13 cellular contexts compared by ENCODE assay signal in the genomic region with DNA sequence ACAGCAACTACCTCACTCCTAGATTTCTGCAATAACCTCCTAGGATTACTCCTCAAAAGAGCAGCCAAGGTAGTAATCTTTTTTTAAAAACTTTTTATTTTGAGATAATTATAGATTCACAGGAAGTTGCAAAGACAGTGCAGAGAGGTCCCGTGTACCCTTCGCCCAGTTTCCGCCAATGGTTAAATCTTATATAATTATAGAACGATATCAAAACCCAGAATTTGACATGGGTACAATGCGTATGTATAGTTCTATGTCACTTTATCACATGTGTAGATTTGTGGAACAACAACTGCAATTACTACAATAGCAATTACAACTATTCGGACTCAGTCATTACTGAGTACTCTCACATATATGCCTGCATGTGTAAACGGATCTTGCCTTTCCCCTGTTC.
DNase-seq lines count a peak whose midpoint lies in the region; ATAC-seq, FAIRE-seq and TF ChIP-seq lines count a peak whose summit lies in the region.
"Had no signal": no experiment of that assay in that cellular context is flagged by ENCODE, and none has a peak within 500 bp of the region (broad histone marks: within the 10 kb centered on the region; RNA-seq: fewer than 3 reads in every experiment).

No MANE protein-coding gene starts in this region.

- H3K27me3 ChIP-seq in breast epithelium (no peaks in the 10 kb centered on the region), keratinocyte (ENCODE audit: control insufficient read depth, extremely low read depth, insufficient read depth, low read length) (no peaks in the 10 kb centered on the region), tibial nerve (no peaks in the 10 kb centered on the region)

- peak overlapping the region in 1 of 2 donors; percentile 40 for H3K27ac ChIP-seq in breast epithelium
- H3K27ac ChIP-seq in keratinocyte (ENCODE audit: control insufficient read depth, insufficient read depth, low read length) = peak overlapping the region; percentile 51
- H3K27ac ChIP-seq in tibial nerve = peak overlapping the region in 3 of 4 donors; percentile 66 to 78 (median 77)

- in situ Hi-C loops in GM13977 (cut with MboI; ENCODE audit: low pct_unique_long_range_greater_than_20kb, low sequenced_read_pairs, unreplicated experiment) = no loop called here

- H3K9ac ChIP-seq in keratinocyte (ENCODE audit: control insufficient read depth, extremely low read depth, insufficient read depth, low read length) = no peak overlapping the region

- no peaks in the 10 kb centered on the region for H3K9me1 ChIP-seq in keratinocyte (ENCODE audit: control insufficient read depth, extremely low read depth, insufficient read depth, low read length)

- H3K4me1 Mint-ChIP-seq in MCF 10A (ENCODE audit: insufficient read depth, unreplicated experiment) = peaks cover 12% of the 10 kb centered on the region
- H3K4me1 Mint-ChIP-seq in WTC11 = peaks cover 20% of the 10 kb centered on the region

- peak overlapping the region; percentile 44 for H3K4me2 ChIP-seq in keratinocyte (ENCODE audit: control insufficient read depth, extremely low read depth, insufficient read depth, low read depth, low read length)

- H3K27ac Mint-ChIP-seq in MCF 10A (ENCODE audit: low read depth, unreplicated experiment) (peak overlapping the region; percentile 5), WTC11 (peak overlapping the region; percentile 38)

- TF ChIP-seq POLR2A in breast epithelium (IDR thresholded peaks at IDR 0.05) = no peak
- TF ChIP-seq POLR2A in tibial nerve (IDR thresholded peaks at IDR 0.05) = no peak

- H3K36me3 Mint-ChIP-seq in MCF 10A (ENCODE audit: insufficient read depth, unreplicated experiment) = peaks cover 19% of the 10 kb centered on the region
- H3K36me3 Mint-ChIP-seq in WTC11 = peaks cover under 1% of the 10 kb centered on the region

- H4K20me1 ChIP-seq in keratinocyte (ENCODE audit: control insufficient read depth, extremely low read depth, insufficient read depth, low read length) = no peaks in the 10 kb centered on the region

- H3K4me3 Mint-ChIP-seq in MCF 10A (ENCODE audit: unreplicated experiment) (no peak overlapping the region), WTC11 (no peak overlapping the region)
- H3K4me3 Mint-ChIP-seq: neural crest cell had no signal

- dilution Hi-C loops in keratinocyte (cut with MboI; ENCODE audit: extremely low pct_ligation_motif_present, low sequenced_read_pairs) = no loop called here

- POLR2A ChIA-PET in MCF 10A (lab: Yijun Ruan, JAX) = interaction anchor here (0.8 kb wide), 1 partner anchor 52 kb away, joined by 3 read pairs; no protein-coding TSS in a partner anchor
- POLR2A ChIA-PET in WTC11 (lab: Charles Lee) = no interaction called here

- CTCF ChIA-PET in MCF 10A (lab: Yijun Ruan, JAX) = interaction anchor here (1.1 kb wide), 1 partner anchor 174 kb away, joined by 3 read pairs; no protein-coding TSS in a partner anchor
- CTCF ChIA-PET in WTC11 (lab: Charles Lee) = interaction anchor here (0.7 kb wide), 1 partner anchor 167 kb away, joined by 3 read pairs; no protein-coding TSS in a partner anchor

- H3K79me2 ChIP-seq in keratinocyte (ENCODE audit: control insufficient read depth, insufficient read depth, low read length) = no peaks in the 10 kb centered on the region

- TF ChIP-seq CTCF in MCF 10A (IDR thresholded peaks at IDR 0.05; ENCODE audit: unreplicated experiment) (no peak), breast epithelium (IDR thresholded peaks at IDR 0.05) (no peak), WTC11 (IDR thresholded peaks at IDR 0.05) (no peak), keratinocyte (optimal IDR thresholded peaks at IDR 0.05 in 1 of 3, IDR thresholded peaks at IDR 0.05 in 1 of 3, conservative IDR thresholded peaks at IDR 0.05 in 1 of 3; ENCODE audit: extremely low read depth in 1 of 3, insufficient read depth in 2 of 3, low read length in 3 of 3) (no peak), tibial nerve (IDR thresholded peaks at IDR 0.05) (no peak), GM13977 (IDR thresholded peaks at IDR 0.05; ENCODE audit: extremely low read depth, insufficient read depth, missing control alignments) (no peak)

- FAIRE-seq in keratinocyte (lab: Jason Lieb, UNC) = no peak
- FAIRE-seq: GM18507 had no signal

- H3K27me3 Mint-ChIP-seq in MCF 10A (ENCODE audit: insufficient read depth, unreplicated experiment) (no peaks in the 10 kb centered on the region), WTC11 (ENCODE audit: low read depth) (no peaks in the 10 kb centered on the region)

- intact Hi-C loops in MCF 10A (cut with micrococcal nuclease) = no loop called here
- intact Hi-C loops in breast epithelium (cut with DNase I; ENCODE audit: low total_unique reads) = no loop called here

- H3K9me3 ChIP-seq in breast epithelium = no peaks in the 10 kb centered on the region
- H3K9me3 ChIP-seq in keratinocyte (ENCODE audit: control insufficient read depth, low read depth, low read length) = no peaks in the 10 kb centered on the region
- H3K9me3 ChIP-seq in tibial nerve = no peaks in the 10 kb centered on the region

- H2AFZ ChIP-seq in keratinocyte (ENCODE audit: control insufficient read depth, low read length) = no peak overlapping the region

- 85 to 87% methylated on average over 7 of the region's 7 CpGs for WGBS in tibial nerve, 2 donors

- TF ChIP-seq EP300 in tibial nerve (IDR thresholded peaks at IDR 0.05) = no peak

- H3K9me3 Mint-ChIP-seq in MCF 10A (ENCODE audit: unreplicated experiment) (peaks cover 9% of the 10 kb centered on the region), WTC11 (no peaks in the 10 kb centered on the region)

- H3K36me3 ChIP-seq in breast epithelium = no peaks in the 10 kb centered on the region
- H3K36me3 ChIP-seq in keratinocyte (ENCODE audit: control insufficient read depth in 2 of 2, extremely low read depth in 1 of 2, insufficient read depth in 2 of 2, low read length in 2 of 2) = peaks cover 0 to under 1% of the 10 kb centered on the region in 2 experiments
- peaks cover 0 to 5% (median 0%) of the 10 kb centered on the region in 3 donors for H3K36me3 ChIP-seq in tibial nerve

- H3K4me1 ChIP-seq in breast epithelium = no peaks in the 10 kb centered on the region
- peaks cover 30% of the 10 kb centered on the region for H3K4me1 ChIP-seq in keratinocyte (ENCODE audit: control insufficient read depth, extremely low read depth, insufficient read depth, low read length)
- peaks cover 0 to 53% (median 24%) of the 10 kb centered on the region in 4 donors for H3K4me1 ChIP-seq in tibial nerve

- no peak for ATAC-seq in WTC11

- H3K4me3 ChIP-seq in breast epithelium (no peak overlapping the region), keratinocyte (ENCODE audit: control insufficient read depth in 2 of 3, extremely low read depth in 1 of 3, insufficient read depth in 2 of 3, low read depth in 1 of 3, low read length in 3 of 3) (peak overlapping the region in 1 of 3 experiments; percentile 11), tibial nerve (no peak overlapping the region)

- BruUV-seq in MCF 10A (replicated peaks; lab: Mats Ljungman, UMichigan) = no TSS peak

- DNase-seq in MCF 10A (ENCODE audit: unreplicated experiment) (no peak), breast epithelium (ENCODE audit: low spot score in 2 of 2) (no peak), WTC11 (ENCODE audit: low spot score) (no peak), keratinocyte (ENCODE audit: low read depth, low spot score) (no peak), tibial nerve (ENCODE audit: low spot score in 2 of 2) (no peak), SHP77 treated with DMSO at 0.1 percent for 48 hours (lab: John Stamatoyannopoulos, UW) (no peak), NCI-H748 treated with DMSO at 0.1 percent for 48 hours (lab: John Stamatoyannopoulos, UW) (no peak), GM13977 (ENCODE audit: low spot score) (no peak)
- DNase-seq: effector CD8-positive, alpha-beta T cell; glutamatergic neuron; HCEC 1CT had no signal

TF ChIP-seq in WTC11, 78 proteins besides CTCF, POLR2A, EP300 and RAD21:
- TF ChIP-seq EMX1 (CRISPR knock-in tag; IDR thresholded peaks at IDR 0.05) (no peak), JUN (CRISPR knock-in tag; IDR thresholded peaks at IDR 0.05) (no peak), NR2C2 (CRISPR knock-in tag; IDR thresholded peaks at IDR 0.05) (no peak), ATF1 (CRISPR knock-in tag; IDR thresholded peaks at IDR 0.05) (no peak), JAZF1 (CRISPR knock-in tag; IDR thresholded peaks at IDR 0.05) (no peak), GABPB1 (CRISPR knock-in tag; IDR thresholded peaks at IDR 0.05) (no peak), CBFB (CRISPR knock-in tag; IDR thresholded peaks at IDR 0.05; ENCODE audit: low read depth) (no peak), ZBTB21 (CRISPR knock-in tag; IDR thresholded peaks at IDR 0.05; ENCODE audit: borderline replicate concordance) (no peak), NFYB (CRISPR knock-in tag; conservative IDR thresholded peaks at IDR 0.05; ENCODE audit: low read depth) (no peak)
- TF ChIP-seq, protein P1, sequence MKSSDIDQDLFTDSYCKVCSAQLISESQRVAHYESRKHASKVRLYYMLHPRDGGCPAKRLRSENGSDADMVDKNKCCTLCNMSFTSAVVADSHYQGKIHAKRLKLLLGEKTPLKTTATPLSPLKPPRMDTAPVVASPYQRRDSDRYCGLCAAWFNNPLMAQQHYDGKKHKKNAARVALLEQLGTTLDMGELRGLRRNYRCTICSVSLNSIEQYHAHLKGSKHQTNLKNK (CRISPR knock-in tag; IDR thresholded peaks at IDR 0.05) = no peak
- TF ChIP-seq, protein P2, sequence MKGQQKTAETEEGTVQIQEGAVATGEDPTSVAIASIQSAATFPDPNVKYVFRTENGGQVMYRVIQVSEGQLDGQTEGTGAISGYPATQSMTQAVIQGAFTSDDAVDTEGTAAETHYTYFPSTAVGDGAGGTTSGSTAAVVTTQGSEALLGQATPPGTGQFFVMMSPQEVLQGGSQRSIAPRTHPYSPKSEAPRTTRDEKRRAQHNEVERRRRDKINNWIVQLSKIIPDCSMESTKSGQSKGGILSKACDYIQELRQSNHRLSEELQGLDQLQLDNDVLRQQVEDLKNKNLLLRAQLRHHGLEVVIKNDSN (CRISPR knock-in tag; IDR thresholded peaks at IDR 0.05) = no peak
